1 cellular context compared by ENCODE assay signal in genomic region chr6:28985396-28986164, GRCh38.
TF ChIP-seq lines count a peak whose summit lies in the region.

No MANE protein-coding gene starts in this region.

TF ChIP-seq in H1, 55 proteins besides CTCF, POLR2A, EP300 and RAD21 (continued from another document):
- TF ChIP-seq GTF2F1 (IDR thresholded peaks at IDR 0.05; ENCODE audit: borderline replicate concordance, low read depth, low read length) (no peak), SIN3A (conservative IDR thresholded peaks at IDR 0.05 in 1 of 2, IDR thresholded peaks at IDR 0.05 in 1 of 2; ENCODE audit: low read depth in 1 of 2, low read length in 2 of 2) (peak in 1 of 2 experiments; percentile 86; a peak in 2 of 4 replicates), JUND (IDR thresholded peaks at IDR 0.05; ENCODE audit: low read length) (no peak), SP2 (IDR thresholded peaks at IDR 0.05; ENCODE audit: low read length) (peak; percentile 97), JUN (IDR thresholded peaks at IDR 0.05; ENCODE audit: low read depth, low read length) (no peak), MAFK (IDR thresholded peaks at IDR 0.05; ENCODE audit: low read depth, low read length) (no peak), RBBP5 (IDR thresholded peaks at IDR 0.05; ENCODE audit: borderline replicate concordance, low read depth, low read length) (peak; percentile 72; the same call in 1 of the 2 replicates), ATF3 (IDR thresholded peaks at IDR 0.05; ENCODE audit: insufficient read depth, low read depth, low read length) (no peak), PHF8 (conservative IDR thresholded peaks at IDR 0.05; ENCODE audit: low read depth, low read length) (no peak), CREB1 (IDR thresholded peaks at IDR 0.05) (no peak), E2F6 (IDR thresholded peaks at IDR 0.05) (peak; percentile 85), SP1 (IDR thresholded peaks at IDR 0.05; ENCODE audit: low read depth, low read length) (peak; percentile 88), SUZ12 (IDR thresholded peaks at IDR 0.05; ENCODE audit: low read length) (no peak), RXRA (IDR thresholded peaks at IDR 0.05; ENCODE audit: insufficient read depth, low read depth, low read length) (no peak), RFX5 (IDR thresholded peaks at IDR 0.05; ENCODE audit: borderline replicate concordance, low read depth, low read length) (no peak), MAX (IDR thresholded peaks at IDR 0.05) (peak; percentile 73), TAF1 (IDR thresholded peaks at IDR 0.05; ENCODE audit: low read depth, low read length) (peak; percentile 92), USF2 (IDR thresholded peaks at IDR 0.05; ENCODE audit: low read length) (peak; percentile 50), NRF1 (IDR thresholded peaks at IDR 0.05; ENCODE audit: low read depth, low read length) (no peak), CBX8 (IDR thresholded peaks at IDR 0.05; ENCODE audit: borderline replicate concordance, low read depth, low read length) (no peak), KDM1A (IDR thresholded peaks at IDR 0.05; ENCODE audit: borderline replicate concordance, low read length) (no peak), ZNF274 (IDR thresholded peaks at IDR 0.05; ENCODE audit: borderline replicate concordance, extremely low read depth, low read length) (no peak), EGR1 (IDR thresholded peaks at IDR 0.05; ENCODE audit: borderline replicate concordance, low read depth, low read length) (peak; percentile 95), SP4 (IDR thresholded peaks at IDR 0.05; ENCODE audit: low read length) (no peak), FOSL1 (IDR thresholded peaks at IDR 0.05; ENCODE audit: insufficient read depth, low read depth, low read length) (no peak), SIX5 (IDR thresholded peaks at IDR 0.05; ENCODE audit: low read depth, low read length) (no peak), SRF (IDR thresholded peaks at IDR 0.05; ENCODE audit: low read depth, low read length) (no peak), YY1 (IDR thresholded peaks at IDR 0.05; ENCODE audit: low read depth, low read length) (no peak), BRCA1 (IDR thresholded peaks at IDR 0.05; ENCODE audit: low read depth, low read length) (no peak), BCL11A (IDR thresholded peaks at IDR 0.05; ENCODE audit: low read depth in 2 of 2, low read length in 2 of 2) (no peak), HDAC6 (IDR thresholded peaks at IDR 0.05; ENCODE audit: low read depth, low read length) (no peak), POU5F1 (IDR thresholded peaks at IDR 0.05; ENCODE audit: low read depth, low read length) (no peak), KDM5A (IDR thresholded peaks at IDR 0.05; ENCODE audit: low read length) (no peak), EZH2 (IDR thresholded peaks at IDR 0.05; ENCODE audit: low read depth, low read length, severe bottlenecking) (no peak), TCF12 (IDR thresholded peaks at IDR 0.05; ENCODE audit: low read depth, low read length) (no peak), CEBPB (IDR thresholded peaks at IDR 0.05; ENCODE audit: low read depth, low read length) (no peak), CHD2 (IDR thresholded peaks at IDR 0.05; ENCODE audit: low read length) (no peak), TBP (IDR thresholded peaks at IDR 0.05; ENCODE audit: low read depth, low read length) (peak; percentile 87), GABPA (IDR thresholded peaks at IDR 0.05; ENCODE audit: borderline replicate concordance, insufficient read depth, low read length) (no peak), CBX5 (IDR thresholded peaks at IDR 0.05; ENCODE audit: low read depth, low read length) (no peak), CHD1 (IDR thresholded peaks at IDR 0.05; ENCODE audit: low read depth, low read length) (no peak), HDAC2 (IDR thresholded peaks at IDR 0.05; ENCODE audit: borderline replicate concordance in 1 of 2, low read depth in 2 of 2, low read length in 2 of 2) (no peak), SIRT6 (IDR thresholded peaks at IDR 0.05; ENCODE audit: low read length) (no peak), SAP30 (IDR thresholded peaks at IDR 0.05; ENCODE audit: insufficient read depth, insufficient replicate concordance, low read length) (no peak), NANOG (IDR thresholded peaks at IDR 0.05; ENCODE audit: insufficient read depth, low read depth, low read length, poor library complexity, severe bottlenecking) (no peak), POLR2AphosphoS5 (IDR thresholded peaks at IDR 0.05; ENCODE audit: low read depth, low read length) (peak; percentile 89), KDM4A (IDR thresholded peaks at IDR 0.05; ENCODE audit: low read depth, low read length, severe bottlenecking) (peak; percentile 13), CTBP2 (IDR thresholded peaks at IDR 0.05; ENCODE audit: borderline replicate concordance, insufficient read depth, insufficient read length, low read length) (no peak)
- TF ChIP-seq, protein P1, sequence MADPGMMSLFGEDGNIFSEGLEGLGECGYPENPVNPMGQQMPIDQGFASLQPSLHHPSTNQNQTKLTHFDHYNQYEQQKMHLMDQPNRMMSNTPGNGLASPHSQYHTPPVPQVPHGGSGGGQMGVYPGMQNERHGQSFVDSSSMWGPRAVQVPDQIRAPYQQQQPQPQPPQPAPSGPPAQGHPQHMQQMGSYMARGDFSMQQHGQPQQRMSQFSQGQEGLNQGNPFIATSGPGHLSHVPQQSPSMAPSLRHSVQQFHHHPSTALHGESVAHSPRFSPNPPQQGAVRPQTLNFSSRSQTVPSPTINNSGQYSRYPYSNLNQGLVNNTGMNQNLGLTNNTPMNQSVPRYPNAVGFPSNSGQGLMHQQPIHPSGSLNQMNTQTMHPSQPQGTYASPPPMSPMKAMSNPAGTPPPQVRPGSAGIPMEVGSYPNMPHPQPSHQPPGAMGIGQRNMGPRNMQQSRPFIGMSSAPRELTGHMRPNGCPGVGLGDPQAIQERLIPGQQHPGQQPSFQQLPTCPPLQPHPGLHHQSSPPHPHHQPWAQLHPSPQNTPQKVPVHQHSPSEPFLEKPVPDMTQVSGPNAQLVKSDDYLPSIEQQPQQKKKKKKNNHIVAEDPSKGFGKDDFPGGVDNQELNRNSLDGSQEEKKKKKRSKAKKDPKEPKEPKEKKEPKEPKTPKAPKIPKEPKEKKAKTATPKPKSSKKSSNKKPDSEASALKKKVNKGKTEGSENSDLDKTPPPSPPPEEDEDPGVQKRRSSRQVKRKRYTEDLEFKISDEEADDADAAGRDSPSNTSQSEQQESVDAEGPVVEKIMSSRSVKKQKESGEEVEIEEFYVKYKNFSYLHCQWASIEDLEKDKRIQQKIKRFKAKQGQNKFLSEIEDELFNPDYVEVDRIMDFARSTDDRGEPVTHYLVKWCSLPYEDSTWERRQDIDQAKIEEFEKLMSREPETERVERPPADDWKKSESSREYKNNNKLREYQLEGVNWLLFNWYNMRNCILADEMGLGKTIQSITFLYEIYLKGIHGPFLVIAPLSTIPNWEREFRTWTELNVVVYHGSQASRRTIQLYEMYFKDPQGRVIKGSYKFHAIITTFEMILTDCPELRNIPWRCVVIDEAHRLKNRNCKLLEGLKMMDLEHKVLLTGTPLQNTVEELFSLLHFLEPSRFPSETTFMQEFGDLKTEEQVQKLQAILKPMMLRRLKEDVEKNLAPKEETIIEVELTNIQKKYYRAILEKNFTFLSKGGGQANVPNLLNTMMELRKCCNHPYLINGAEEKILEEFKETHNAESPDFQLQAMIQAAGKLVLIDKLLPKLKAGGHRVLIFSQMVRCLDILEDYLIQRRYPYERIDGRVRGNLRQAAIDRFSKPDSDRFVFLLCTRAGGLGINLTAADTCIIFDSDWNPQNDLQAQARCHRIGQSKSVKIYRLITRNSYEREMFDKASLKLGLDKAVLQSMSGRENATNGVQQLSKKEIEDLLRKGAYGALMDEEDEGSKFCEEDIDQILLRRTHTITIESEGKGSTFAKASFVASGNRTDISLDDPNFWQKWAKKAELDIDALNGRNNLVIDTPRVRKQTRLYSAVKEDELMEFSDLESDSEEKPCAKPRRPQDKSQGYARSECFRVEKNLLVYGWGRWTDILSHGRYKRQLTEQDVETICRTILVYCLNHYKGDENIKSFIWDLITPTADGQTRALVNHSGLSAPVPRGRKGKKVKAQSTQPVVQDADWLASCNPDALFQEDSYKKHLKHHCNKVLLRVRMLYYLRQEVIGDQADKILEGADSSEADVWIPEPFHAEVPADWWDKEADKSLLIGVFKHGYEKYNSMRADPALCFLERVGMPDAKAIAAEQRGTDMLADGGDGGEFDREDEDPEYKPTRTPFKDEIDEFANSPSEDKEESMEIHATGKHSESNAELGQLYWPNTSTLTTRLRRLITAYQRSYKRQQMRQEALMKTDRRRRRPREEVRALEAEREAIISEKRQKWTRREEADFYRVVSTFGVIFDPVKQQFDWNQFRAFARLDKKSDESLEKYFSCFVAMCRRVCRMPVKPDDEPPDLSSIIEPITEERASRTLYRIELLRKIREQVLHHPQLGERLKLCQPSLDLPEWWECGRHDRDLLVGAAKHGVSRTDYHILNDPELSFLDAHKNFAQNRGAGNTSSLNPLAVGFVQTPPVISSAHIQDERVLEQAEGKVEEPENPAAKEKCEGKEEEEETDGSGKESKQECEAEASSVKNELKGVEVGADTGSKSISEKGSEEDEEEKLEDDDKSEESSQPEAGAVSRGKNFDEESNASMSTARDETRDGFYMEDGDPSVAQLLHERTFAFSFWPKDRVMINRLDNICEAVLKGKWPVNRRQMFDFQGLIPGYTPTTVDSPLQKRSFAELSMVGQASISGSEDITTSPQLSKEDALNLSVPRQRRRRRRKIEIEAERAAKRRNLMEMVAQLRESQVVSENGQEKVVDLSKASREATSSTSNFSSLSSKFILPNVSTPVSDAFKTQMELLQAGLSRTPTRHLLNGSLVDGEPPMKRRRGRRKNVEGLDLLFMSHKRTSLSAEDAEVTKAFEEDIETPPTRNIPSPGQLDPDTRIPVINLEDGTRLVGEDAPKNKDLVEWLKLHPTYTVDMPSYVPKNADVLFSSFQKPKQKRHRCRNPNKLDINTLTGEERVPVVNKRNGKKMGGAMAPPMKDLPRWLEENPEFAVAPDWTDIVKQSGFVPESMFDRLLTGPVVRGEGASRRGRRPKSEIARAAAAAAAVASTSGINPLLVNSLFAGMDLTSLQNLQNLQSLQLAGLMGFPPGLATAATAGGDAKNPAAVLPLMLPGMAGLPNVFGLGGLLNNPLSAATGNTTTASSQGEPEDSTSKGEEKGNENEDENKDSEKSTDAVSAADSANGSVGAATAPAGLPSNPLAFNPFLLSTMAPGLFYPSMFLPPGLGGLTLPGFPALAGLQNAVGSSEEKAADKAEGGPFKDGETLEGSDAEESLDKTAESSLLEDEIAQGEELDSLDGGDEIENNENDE (IDR thresholded peaks at IDR 0.05; ENCODE audit: insufficient replicate concordance, low read length) = no peak
TF ChIP-seq in H1: peak in this region for 15.
